26 cellular contexts compared by ENCODE assay signal in genomic region chr9:27619743-27620142, GRCh38.
"Had no signal": no experiment of that assay in that cellular context is flagged by ENCODE, and none has a peak within 500 bp of the region (broad histone marks: within the 10 kb centered on the region; RNA-seq: fewer than 3 reads in every experiment).

No MANE protein-coding gene starts in this region.

- H2AFZ ChIP-seq: neural progenitor cell, parathyroid adenoma had no signal

- H3K4me3 ChIP-seq: neural progenitor cell, ovary, psoas muscle, right lobe of liver, sigmoid colon, stomach, thoracic aorta, thyroid gland, tibial nerve, upper lobe of left lung, uterus had no signal

- H3K79me2 ChIP-seq: parathyroid adenoma had no signal

- H3K9me3 ChIP-seq: ovary, psoas muscle, right lobe of liver, sigmoid colon, stomach, thoracic aorta, thyroid gland, tibial nerve, upper lobe of left lung, uterus had no signal

- H3K36me3 ChIP-seq: neural progenitor cell, ovary, right lobe of liver, sigmoid colon, stomach, thoracic aorta, thyroid gland, tibial nerve, upper lobe of left lung, uterus had no signal

- H3K9ac ChIP-seq: neural progenitor cell, parathyroid adenoma had no signal

- H3K4me2 ChIP-seq: neural progenitor cell had no signal

- H3K4me1 ChIP-seq: neural progenitor cell, parathyroid adenoma, psoas muscle, right lobe of liver, sigmoid colon, stomach, thyroid gland, tibial nerve, upper lobe of left lung, uterus had no signal

- DNase-seq: naive B cell; naive thymus-derived CD8-positive, alpha-beta T cell; nephron progenitor cell; occipital lobe; ovary; posterior cingulate gyrus; psoas muscle; right cardiac atrium; right lobe of liver; sigmoid colon; small intestine; stimulated activated CD4-positive, alpha-beta T cell treated with anti-CD3 and anti-CD28 coated beads, Interleukin-15, amount 100 ng/mL, for 24 hours; stimulated activated CD4-positive, alpha-beta T cell treated with anti-CD3 and anti-CD28 coated beads, Interleukin-2, amount 100 ng/mL, for 24 hours; stimulated activated CD4-positive, alpha-beta T cell treated with anti-CD3 and anti-CD28 coated beads, Interleukin-2, amount 100 ng/mL, for 48 hours; stimulated activated CD4-positive, alpha-beta T cell treated with anti-CD3 and anti-CD28 coated beads, Interleukin-4, amount 100 ng/mL, for 24 hours; stimulated activated naive B cell treated with anti-CD40 and anti-IgM and Interleukin-4, amounts not matched to agents 10 μg/mL and 1 μg/mL and 100 μg/mL, for 72 hours; stimulated activated naive CD4-positive, alpha-beta T cell treated with Interleukin-2 at 50 U/mL for 16 hours; stomach; thyroid gland; trophoblast cell; uterus had no signal

- H3K27me3 ChIP-seq: neural progenitor cell, ovary, right lobe of liver, sigmoid colon, thyroid gland, tibial nerve, upper lobe of left lung, uterus had no signal

- H3K27ac ChIP-seq: neural progenitor cell, ovary, parathyroid adenoma, psoas muscle, right lobe of liver, sigmoid colon, stomach, thoracic aorta, thyroid gland, tibial nerve, upper lobe of left lung, uterus had no signal
